9 cellular contexts compared by ENCODE assay signal in genomic region chr4:110055014-110055768, GRCh38.
DNase-seq lines count a peak whose midpoint lies in the region; ATAC-seq and TF ChIP-seq lines count a peak whose summit lies in the region.
"Had no signal": no experiment of that assay in that cellular context is flagged by ENCODE, and none has a peak within 500 bp of the region (broad histone marks: within the 10 kb centered on the region; RNA-seq: fewer than 3 reads in every experiment).

No MANE protein-coding gene starts in this region.

- peaks cover 7% of the 10 kb centered on the region for H3K36me3 ChIP-seq in osteoblast (ENCODE audit: insufficient read depth, low read length)

- H3K27me3 ChIP-seq in osteoblast (ENCODE audit: insufficient read depth, low read length), result no peaks in the 10 kb centered on the region

- H3K4me2 ChIP-seq in osteoblast (ENCODE audit: insufficient read depth, low read length), result no peak overlapping the region

- peaks cover 11% of the 10 kb centered on the region for H3K36me3 Mint-ChIP-seq in activated T-cell treated with anti-CD3 and anti-CD28 coated beads, Interleukin-2, amount 50 U/mL, for 24 hours (ENCODE audit: low read depth)
- H3K36me3 Mint-ChIP-seq in activated naive CD8-positive, alpha-beta T cell treated with anti-CD3 and anti-CD28 coated beads, Interleukin-2, amount 50 U/mL, for 24 hours (ENCODE audit: low read depth), result peaks cover 2% of the 10 kb centered on the region

- H3K27me3 Mint-ChIP-seq in activated T-cell treated with anti-CD3 and anti-CD28 coated beads, Interleukin-2, amount 50 U/mL, for 24 hours, result no peaks in the 10 kb centered on the region
- no peaks in the 10 kb centered on the region for H3K27me3 Mint-ChIP-seq in activated naive CD8-positive, alpha-beta T cell treated with anti-CD3 and anti-CD28 coated beads, Interleukin-2, amount 50 U/mL, for 24 hours

- peaks cover 20% of the 10 kb centered on the region for H3K4me1 ChIP-seq in osteoblast (ENCODE audit: insufficient read depth, low read length)

- peak overlapping the region; percentile 45 for H3K27ac Mint-ChIP-seq in activated T-cell treated with anti-CD3 and anti-CD28 coated beads, Interleukin-2, amount 50 U/mL, for 24 hours
- peak overlapping the region; percentile 49 for H3K27ac Mint-ChIP-seq in activated naive CD8-positive, alpha-beta T cell treated with anti-CD3 and anti-CD28 coated beads, Interleukin-2, amount 50 U/mL, for 24 hours

- H3K9me3 ChIP-seq in osteoblast (ENCODE audit: low read depth, low read length), result no peaks in the 10 kb centered on the region

- no peak for DNase-seq in activated T-cell treated with anti-CD3 and anti-CD28 coated beads, Interleukin-2, amount 50 U/mL, for 24 hours
- DNase-seq in activated T-cell treated with anti-CD3 and anti-CD28 coated beads for 4 hours (no peak), osteoblast (ENCODE audit: insufficient read length, low spot score, missing footprints) (no peak), Right ventricle myocardium superior (no peak), NCI-H146 (lab: John Stamatoyannopoulos, UW) (no peak), hepatic stellate cell (ENCODE audit: low spot score) (no peak)
- no peak for DNase-seq in activated naive CD8-positive, alpha-beta T cell treated with anti-CD3 and anti-CD28 coated beads, Interleukin-2, amount 50 U/mL, for 24 hours

- peaks cover 3% of the 10 kb centered on the region for H4K20me1 ChIP-seq in osteoblast (ENCODE audit: insufficient read depth, low read length)

- H3K27ac ChIP-seq in osteoblast (ENCODE audit: low read depth, low read length), result peak overlapping the region; percentile 15
- H3K27ac ChIP-seq: C4-2B had no signal

- H3K9me3 Mint-ChIP-seq in activated T-cell treated with anti-CD3 and anti-CD28 coated beads, Interleukin-2, amount 50 U/mL, for 24 hours, result no peaks in the 10 kb centered on the region
- H3K9me3 Mint-ChIP-seq in activated naive CD8-positive, alpha-beta T cell treated with anti-CD3 and anti-CD28 coated beads, Interleukin-2, amount 50 U/mL, for 24 hours, result no peaks in the 10 kb centered on the region

- no peak overlapping the region for H3K4me3 Mint-ChIP-seq in activated T-cell treated with anti-CD3 and anti-CD28 coated beads, Interleukin-2, amount 50 U/mL, for 24 hours
- H3K4me3 Mint-ChIP-seq in activated naive CD8-positive, alpha-beta T cell treated with anti-CD3 and anti-CD28 coated beads, Interleukin-2, amount 50 U/mL, for 24 hours, result no peak overlapping the region

- no peaks in the 10 kb centered on the region for H3K79me2 ChIP-seq in osteoblast (ENCODE audit: insufficient read depth, low read length)

- H3K4me3 ChIP-seq in osteoblast (ENCODE audit: insufficient read depth, low read length), result no peak overlapping the region

- TF ChIP-seq CTCF in osteoblast (IDR thresholded peaks at IDR 0.05; ENCODE audit: extremely low read depth, low read depth, low read length), result no peak

- peaks cover 32% of the 10 kb centered on the region for H3K4me1 Mint-ChIP-seq in activated T-cell treated with anti-CD3 and anti-CD28 coated beads, Interleukin-2, amount 50 U/mL, for 24 hours (ENCODE audit: low read depth)
- peaks cover 25% of the 10 kb centered on the region for H3K4me1 Mint-ChIP-seq in activated naive CD8-positive, alpha-beta T cell treated with anti-CD3 and anti-CD28 coated beads, Interleukin-2, amount 50 U/mL, for 24 hours

- ATAC-seq in HG03025 (IDR thresholded peaks at IDR 0.05; ENCODE audit: low FRiP score, unreplicated experiment), result peak; percentile 46
- peak; percentile 72 for ATAC-seq in activated naive CD8-positive, alpha-beta T cell treated with anti-CD3 and anti-CD28 coated beads, Interleukin-2, amount 50 U/mL, for 24 hours
- no peak for ATAC-seq in Right ventricle myocardium superior (ENCODE audit: poor library complexity)

- H2AFZ ChIP-seq in osteoblast (ENCODE audit: low read length), result no peak overlapping the region

- intact Hi-C loops in Right ventricle myocardium superior (cut with DNase I), result no loop called here
